ENCODE assay signal across 31 cellular contexts in the genomic region with DNA sequence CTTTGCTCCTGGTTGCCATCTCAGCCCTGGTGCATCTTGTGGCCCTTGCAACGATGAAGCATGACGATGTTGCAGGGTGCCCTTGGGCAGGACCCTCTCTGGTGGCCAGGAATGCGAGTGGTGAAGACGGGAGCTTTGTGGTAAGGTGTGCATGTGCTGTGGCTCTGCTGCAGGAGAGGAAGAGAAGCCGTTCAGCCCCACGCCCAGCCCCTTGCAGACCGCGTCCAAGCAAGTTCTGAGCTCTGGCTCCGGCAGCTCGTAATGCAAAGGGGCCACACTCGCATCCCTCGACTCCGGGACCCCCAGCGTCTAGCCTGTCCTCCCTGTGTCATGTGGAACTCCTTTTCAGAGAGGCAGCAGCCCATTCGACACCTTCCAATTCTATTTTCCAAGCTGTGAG. TPM values are rescaled to one million over a fixed set of nuclear protein-coding genes. Genes with fewer than 3 reads are reported as not detected.
DNase-seq lines count a peak whose midpoint lies in the region; FAIRE-seq and TF ChIP-seq lines count a peak whose summit lies in the region.
"Had no signal": no experiment of that assay in that cellular context is flagged by ENCODE, and none has a peak within 500 bp of the region (broad histone marks: within the 10 kb centered on the region; RNA-seq: fewer than 3 reads in every experiment).

No MANE protein-coding gene starts in this region.

- H3K4me1 Mint-ChIP-seq in chondrocyte (ENCODE audit: low read depth), result no peaks in the 10 kb centered on the region
- H3K4me1 Mint-ChIP-seq: CD14-positive monocyte; CD4-positive, alpha-beta memory T cell; CD4-positive, CD25-positive, alpha-beta regulatory T cell; CD8-positive, alpha-beta memory T cell had no signal

- H3K27me3 ChIP-seq in mesendoderm (ENCODE audit: insufficient read depth, low read length, poor library complexity), result no peaks in the 10 kb centered on the region
- H3K27me3 ChIP-seq: BE2C, BLaER1 had no signal

- no peaks in the 10 kb centered on the region for H3K79me1 ChIP-seq in mesendoderm (ENCODE audit: low read length)

- no peak overlapping the region for H4K8ac ChIP-seq in mesendoderm (ENCODE audit: low read depth, low read length)

- no peaks in the 10 kb centered on the region for H3K36me3 ChIP-seq in kidney (ENCODE audit: control insufficient read depth in 1 of 2, insufficient read depth in 2 of 2, low read length in 2 of 2)
- H3K36me3 ChIP-seq in mesendoderm (ENCODE audit: control insufficient read depth, insufficient read depth, low read length), result no peaks in the 10 kb centered on the region
- H3K36me3 ChIP-seq: BE2C, BLaER1 had no signal

- H3K79me2 ChIP-seq in mesendoderm (ENCODE audit: control insufficient read depth, insufficient read depth, low read length), result no peaks in the 10 kb centered on the region

- no peak overlapping the region for H2AK5ac ChIP-seq in mesendoderm (ENCODE audit: low read length)

- intact Hi-C loops in kidney (cut with DNase I) (no loop called here), posterior vena cava (cut with DNase I) (no loop called here)

- no peaks in the 10 kb centered on the region for H3K9me3 Mint-ChIP-seq in chondrocyte (ENCODE audit: low read depth)

- H3K9ac ChIP-seq in kidney (ENCODE audit: low read length in 2 of 2) (no peak overlapping the region), mesendoderm (ENCODE audit: low read length) (no peak overlapping the region)
- H3K9ac ChIP-seq: BLaER1 had no signal

- no peak overlapping the region for H2BK120ac ChIP-seq in mesendoderm (ENCODE audit: low read depth, low read length)

- no peak overlapping the region for H3K4me3 ChIP-seq in kidney (ENCODE audit: low read length in 2 of 2)
- H3K4me3 ChIP-seq in mesendoderm (ENCODE audit: low read length), result no peak overlapping the region
- H3K4me3 ChIP-seq: BLaER1, GM12878 had no signal

- H3K4ac ChIP-seq in mesendoderm (ENCODE audit: low read depth, low read length), result no peak overlapping the region

- H3K27ac ChIP-seq in kidney (ENCODE audit: low read depth in 2 of 2, low read length in 2 of 2), result no peak overlapping the region
- H3K27ac ChIP-seq in mesendoderm (ENCODE audit: low read depth, low read length), result no peak overlapping the region
- H3K27ac ChIP-seq: BLaER1 had no signal

- H3K4me1 ChIP-seq in kidney (ENCODE audit: control insufficient read depth in 1 of 2, insufficient read depth in 1 of 2, low read depth in 1 of 2, low read length in 2 of 2) (no peaks in the 10 kb centered on the region), mesendoderm (ENCODE audit: control insufficient read depth, low read depth, low read length) (no peaks in the 10 kb centered on the region)
- H3K4me1 ChIP-seq: BE2C, BLaER1 had no signal

- no peak overlapping the region for H3K4me2 ChIP-seq in mesendoderm (ENCODE audit: low read length)
- H3K4me2 ChIP-seq: BLaER1 had no signal

- no peaks in the 10 kb centered on the region for H3K36me3 Mint-ChIP-seq in chondrocyte (ENCODE audit: low read depth)
- H3K36me3 Mint-ChIP-seq: CD14-positive monocyte; CD4-positive, alpha-beta memory T cell; CD4-positive, CD25-positive, alpha-beta regulatory T cell; CD8-positive, alpha-beta memory T cell had no signal

- H2BK5ac ChIP-seq in mesendoderm (ENCODE audit: low read length), result no peak overlapping the region

- no peak overlapping the region for H2BK15ac ChIP-seq in mesendoderm (replicated peaks; ENCODE audit: low read depth)

- no peak overlapping the region for H3K23ac ChIP-seq in mesendoderm (ENCODE audit: low read length)

- peaks cover 55% of the 10 kb centered on the region for H3K27me3 Mint-ChIP-seq in chondrocyte (ENCODE audit: low read depth)

- H3K18ac ChIP-seq in mesendoderm (ENCODE audit: low read length), result no peak overlapping the region

- TF ChIP-seq CTCF in chondrocyte (IDR thresholded peaks at IDR 0.05) (no peak), kidney (IDR thresholded peaks at IDR 0.05; ENCODE audit: borderline replicate concordance, extremely low read depth, insufficient read depth) (no peak)

- no peak for FAIRE-seq in kidney (lab: Jason Lieb, UNC)
- FAIRE-seq: A204.1, GM12878, GM12892, GM18507 had no signal

- no peak overlapping the region for H3K4me3 Mint-ChIP-seq in chondrocyte (ENCODE audit: unreplicated experiment)
- H3K4me3 Mint-ChIP-seq: CD14-positive monocyte; CD4-positive, alpha-beta memory T cell; CD4-positive, CD25-positive, alpha-beta regulatory T cell; CD8-positive, alpha-beta memory T cell had no signal

- H3K27ac Mint-ChIP-seq in chondrocyte (ENCODE audit: unreplicated experiment), result no peak overlapping the region
- H3K27ac Mint-ChIP-seq: CD4-positive, alpha-beta memory T cell; CD4-positive, CD25-positive, alpha-beta regulatory T cell; CD8-positive, alpha-beta memory T cell had no signal

- WGBS in mesendoderm (ENCODE audit: extremely low coverage, insufficient coverage, low lambda C conversion rate), result no CpG with 5 or more reads among the region's 15 CpGs

- no peak overlapping the region for H3K56ac ChIP-seq in mesendoderm (ENCODE audit: low read length)

- DNase-seq in chondrocyte (ENCODE audit: low spot score) (peak; percentile 87), kidney (peak; percentile 41), posterior vena cava (ENCODE audit: low spot score) (peak; percentile 59), NCI-H146 (lab: John Stamatoyannopoulos, UW) (no peak), glomerular visceral epithelial cell (ENCODE audit: extremely low spot score) (no peak), mesendoderm (no peak)
- DNase-seq: 8988T; ACHN; BE2C; C1 segment of cervical spinal cord; CD4-positive, alpha-beta memory T cell; CD4-positive, CD25-positive, alpha-beta regulatory T cell; CD8-positive, alpha-beta memory T cell; COR-L47; DMS 273 treated with DMSO at 0.1 percent for 48 hours; DMS153; DMS53; DMS79; DND-41; EL; GDM1 had no signal

- H3K9me3 ChIP-seq in kidney (ENCODE audit: control insufficient read depth in 1 of 2, low read length in 2 of 2), result no peaks in the 10 kb centered on the region
- H3K9me3 ChIP-seq: BE2C had no signal

- no peak overlapping the region for H4K5ac ChIP-seq in mesendoderm (ENCODE audit: low read length)

RNA-seq across cellular contexts. Expression of a gene that starts 21.0 kb away (rescaled TPM):
- total RNA-seq in chondrocyte (not detected in 3 replicates), kidney (not detected), posterior vena cava (not detected)
- not detected for polyA plus RNA-seq in kidney (ENCODE audit: insufficient read depth, low read depth, low replicate concordance)
- polyA plus RNA-seq in mesendoderm (2013, experiment 1 of 2), result not detected
- not detected for polyA plus RNA-seq in mesendoderm (2013, experiment 2 of 2)
- total RNA-seq: A673; CD4-positive, alpha-beta memory T cell; CD4-positive, CD25-positive, alpha-beta regulatory T cell; CD8-positive, alpha-beta memory T cell; Daoy; G401; GM12878 had no signal
- polyA plus RNA-seq: AG04450; CD14-positive monocyte; CD4-positive, alpha-beta memory T cell; CD4-positive, CD25-positive, alpha-beta regulatory T cell; CD8-positive, alpha-beta memory T cell; GM12878 had no signal

RNA-seq across cellular contexts. Expression of a gene that starts 33.9 kb away (rescaled TPM):
- total RNA-seq in chondrocyte, result 3.5 to 5.7 TPM (median 5.6 TPM) in 3 replicates
- 11.1 TPM for total RNA-seq in kidney
- 34.8 TPM for polyA plus RNA-seq in kidney (ENCODE audit: insufficient read depth, low read depth, low replicate concordance)
- total RNA-seq in posterior vena cava, result 10 to 100 TPM; 48.7 to 93.6 TPM
- 0.69 TPM for polyA plus RNA-seq in mesendoderm (2013, experiment 1 of 2)
- polyA plus RNA-seq in mesendoderm (2013, experiment 2 of 2), result 0.55 TPM
- total RNA-seq: A673; CD4-positive, alpha-beta memory T cell; CD4-positive, CD25-positive, alpha-beta regulatory T cell; CD8-positive, alpha-beta memory T cell; Daoy; G401; GM12878 had no signal
- polyA plus RNA-seq: CD14-positive monocyte; CD4-positive, alpha-beta memory T cell; CD4-positive, CD25-positive, alpha-beta regulatory T cell; CD8-positive, alpha-beta memory T cell; GM12878 had no signal

Comparison
In these comparisons a context has a peak if more than half of its experiments do, and no peak if none do; other contexts are left out.
1. DNase-seq: peak in chondrocyte (single experiment), kidney (single experiment) and posterior vena cava (single experiment); none in NCI-H146 (single experiment), glomerular visceral epithelial cell (single experiment) and mesendoderm (single experiment).